In the genomic region with DNA sequence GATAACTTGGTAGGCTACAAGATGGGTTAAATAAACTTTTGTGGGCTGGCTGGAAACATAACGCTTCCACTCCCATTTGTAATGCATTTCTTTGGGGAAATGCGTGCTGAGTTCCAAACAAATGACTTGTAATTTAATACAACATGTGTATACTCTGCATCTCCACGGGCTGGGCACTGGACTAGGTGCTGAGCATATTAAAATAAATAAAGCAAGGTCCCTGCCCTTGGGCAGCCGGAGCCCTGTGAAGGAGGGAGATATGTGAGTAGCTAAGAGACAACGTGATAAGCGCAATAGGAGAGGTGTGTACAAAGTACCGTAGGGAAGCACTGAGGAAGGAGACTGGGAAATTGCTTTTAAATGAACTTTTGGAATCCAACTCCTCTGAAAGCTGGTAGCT, we compare ENCODE assay signal across 2 cellular contexts.
TF ChIP-seq lines count a peak whose summit lies in the region.

No MANE protein-coding gene starts in this region.

TF ChIP-seq in HEK293, 187 proteins besides CTCF, POLR2A, EP300 and RAD21 (continued from another document):
- TF ChIP-seq, protein P1, sequence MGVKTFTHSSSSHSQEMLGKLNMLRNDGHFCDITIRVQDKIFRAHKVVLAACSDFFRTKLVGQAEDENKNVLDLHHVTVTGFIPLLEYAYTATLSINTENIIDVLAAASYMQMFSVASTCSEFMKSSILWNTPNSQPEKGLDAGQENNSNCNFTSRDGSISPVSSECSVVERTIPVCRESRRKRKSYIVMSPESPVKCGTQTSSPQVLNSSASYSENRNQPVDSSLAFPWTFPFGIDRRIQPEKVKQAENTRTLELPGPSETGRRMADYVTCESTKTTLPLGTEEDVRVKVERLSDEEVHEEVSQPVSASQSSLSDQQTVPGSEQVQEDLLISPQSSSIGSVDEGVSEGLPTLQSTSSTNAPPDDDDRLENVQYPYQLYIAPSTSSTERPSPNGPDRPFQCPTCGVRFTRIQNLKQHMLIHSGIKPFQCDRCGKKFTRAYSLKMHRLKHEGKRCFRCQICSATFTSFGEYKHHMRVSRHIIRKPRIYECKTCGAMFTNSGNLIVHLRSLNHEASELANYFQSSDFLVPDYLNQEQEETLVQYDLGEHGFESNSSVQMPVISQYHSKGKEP (tag by site-specific recombination; IDR thresholded peaks at IDR 0.05) = no peak
- no peak for TF ChIP-seq KLF9 (tag by site-specific recombination; IDR thresholded peaks at IDR 0.05; ENCODE audit: low read depth)
- TF ChIP-seq WT1 (tag by site-specific recombination; IDR thresholded peaks at IDR 0.05) = peak; percentile 72
- TF ChIP-seq ZNF544 (tag by site-specific recombination; IDR thresholded peaks at IDR 0.05) = no peak
- TF ChIP-seq, protein P2, sequence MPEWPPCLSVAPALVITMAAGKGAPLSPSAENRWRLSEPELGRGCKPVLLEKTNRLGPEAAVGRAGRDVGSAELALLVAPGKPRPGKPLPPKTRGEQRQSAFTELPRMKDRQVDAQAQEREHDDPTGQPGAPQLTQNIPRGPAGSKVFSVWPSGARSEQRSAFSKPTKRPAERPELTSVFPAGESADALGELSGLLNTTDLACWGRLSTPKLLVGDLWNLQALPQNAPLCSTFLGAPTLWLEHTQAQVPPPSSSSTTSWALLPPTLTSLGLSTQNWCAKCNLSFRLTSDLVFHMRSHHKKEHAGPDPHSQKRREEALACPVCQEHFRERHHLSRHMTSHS (tag by site-specific recombination; IDR thresholded peaks at IDR 0.05) = no peak
- TF ChIP-seq ZNF561 (tag by site-specific recombination; IDR thresholded peaks at IDR 0.05; ENCODE audit: borderline replicate concordance) = 0 out of 2 replicates have a peak, but pooled peaks have one; percentile 24
- TF ChIP-seq TRIM28 (IDR thresholded peaks at IDR 0.05; ENCODE audit: borderline replicate concordance, low read length) = peak; percentile 70

TF ChIP-seq in K562, 482 proteins besides CTCF, POLR2A, EP300 and RAD21 (continued from another document):
- TF ChIP-seq NRF1 (conservative IDR thresholded peaks at IDR 0.05 in 1 of 2, IDR thresholded peaks at IDR 0.05 in 1 of 2) (no peak), ZNF586 (CRISPR knock-in tag; conservative IDR thresholded peaks at IDR 0.05) (no peak), CREBBP (IDR thresholded peaks at IDR 0.05; ENCODE audit: low read depth, low read length) (no peak), NCOA2 (IDR thresholded peaks at IDR 0.05; ENCODE audit: partially characterized antibody in 2 of 2) (no peak), HNRNPLL (IDR thresholded peaks at IDR 0.05; ENCODE audit: low read depth, low read length, poor library complexity, severe bottlenecking) (peak; percentile 33)
TF ChIP-seq in K562: peak in this region for 1.
